Comparison of ENCODE assay signal across 9 cellular contexts in genomic region chr3:117963858-117964257, GRCh38.
"Had no signal": no experiment of that assay in that cellular context is flagged by ENCODE, and none has a peak within 500 bp of the region (broad histone marks: within the 10 kb centered on the region; RNA-seq: fewer than 3 reads in every experiment).

No MANE protein-coding gene starts in this region.

- DNase-seq: GOT3, H7, HFFc6, KG1 had no signal

- H3K27ac Mint-ChIP-seq: HFFc6 had no signal

- H3K4me3 Mint-ChIP-seq: HFFc6 had no signal

- H3K4me1 ChIP-seq: HAP-1 had no signal

- H3K27ac ChIP-seq: HL-60 had no signal

- H3K4me3 ChIP-seq: HAP-1, K562 had no signal

- ATAC-seq: HCT116, HepG2, K562 had no signal

- H3K9me3 ChIP-seq: HAP-1 had no signal

- H3K36me3 ChIP-seq: HAP-1 had no signal
